2 cellular contexts compared by ENCODE assay signal in the genomic region with DNA sequence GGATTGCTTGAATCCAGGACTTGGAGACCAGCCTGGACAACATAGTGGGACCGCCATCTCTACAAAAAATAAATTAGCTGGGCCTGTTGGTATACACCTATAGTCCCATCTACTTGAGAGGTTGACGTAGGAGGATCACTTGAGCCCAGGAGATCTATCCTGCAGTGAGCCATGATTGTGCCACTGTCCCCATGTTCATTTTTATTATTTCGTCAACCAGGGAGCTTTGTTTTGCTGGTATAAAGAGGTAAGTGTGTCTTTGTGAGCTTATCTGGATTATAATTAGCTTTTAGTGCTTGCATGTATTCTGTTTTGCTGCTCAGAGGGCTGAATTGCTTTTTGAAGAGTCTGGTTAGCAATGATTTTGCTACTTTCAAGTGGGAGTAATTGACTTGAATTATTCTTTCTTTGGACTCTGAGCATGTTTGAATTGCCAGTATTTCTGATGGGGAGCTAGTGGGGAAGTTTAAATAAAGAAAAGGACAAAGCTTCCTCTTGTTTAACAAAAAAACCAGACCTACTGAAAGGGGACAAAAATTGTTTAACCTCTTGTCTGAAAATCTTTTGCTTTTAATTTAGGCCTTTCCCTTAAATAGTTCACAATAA.
TF ChIP-seq lines count a peak whose summit lies in the region.

No MANE protein-coding gene starts in this region.

TF ChIP-seq in SK-N-SH, 30 proteins besides CTCF, POLR2A, EP300 and RAD21 (continued from another document):
- TF ChIP-seq, protein P1, sequence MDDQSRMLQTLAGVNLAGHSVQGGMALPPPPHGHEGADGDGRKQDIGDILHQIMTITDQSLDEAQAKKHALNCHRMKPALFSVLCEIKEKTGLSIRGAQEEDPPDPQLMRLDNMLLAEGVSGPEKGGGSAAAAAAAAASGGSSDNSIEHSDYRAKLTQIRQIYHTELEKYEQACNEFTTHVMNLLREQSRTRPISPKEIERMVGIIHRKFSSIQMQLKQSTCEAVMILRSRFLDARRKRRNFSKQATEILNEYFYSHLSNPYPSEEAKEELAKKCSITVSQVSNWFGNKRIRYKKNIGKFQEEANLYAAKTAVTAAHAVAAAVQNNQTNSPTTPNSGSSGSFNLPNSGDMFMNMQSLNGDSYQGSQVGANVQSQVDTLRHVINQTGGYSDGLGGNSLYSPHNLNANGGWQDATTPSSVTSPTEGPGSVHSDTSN (IDR thresholded peaks at IDR 0.05), result no peak
- TF ChIP-seq RXRA (IDR thresholded peaks at IDR 0.05; ENCODE audit: borderline replicate concordance, low read depth) (no peak), GATA2 (CRISPR knock-in tag; IDR thresholded peaks at IDR 0.05) (no peak), CHD2 (IDR thresholded peaks at IDR 0.05; ENCODE audit: low read length, partially characterized antibody) (no peak), FOXJ3 (CRISPR knock-in tag; IDR thresholded peaks at IDR 0.05) (no peak), SIN3A (IDR thresholded peaks at IDR 0.05; ENCODE audit: borderline replicate concordance, low read depth, low read length) (no peak), TCF12 (IDR thresholded peaks at IDR 0.05) (no peak), NRF1 (IDR thresholded peaks at IDR 0.05; ENCODE audit: low read depth, low read length) (no peak), SMC3 (IDR thresholded peaks at IDR 0.05; ENCODE audit: low read depth, low read length) (no peak), POLR2AphosphoS5 (IDR thresholded peaks at IDR 0.05; ENCODE audit: low read depth, low read length) (no peak), ELF1 (IDR thresholded peaks at IDR 0.05) (no peak), MEF2A (IDR thresholded peaks at IDR 0.05; ENCODE audit: borderline replicate concordance, low read depth) (no peak), FOXM1 (IDR thresholded peaks at IDR 0.05; ENCODE audit: low read depth) (no peak), RCOR1 (IDR thresholded peaks at IDR 0.05; ENCODE audit: low read length) (no peak), JUND (IDR thresholded peaks at IDR 0.05) (no peak)
- TF ChIP-seq, protein P2, sequence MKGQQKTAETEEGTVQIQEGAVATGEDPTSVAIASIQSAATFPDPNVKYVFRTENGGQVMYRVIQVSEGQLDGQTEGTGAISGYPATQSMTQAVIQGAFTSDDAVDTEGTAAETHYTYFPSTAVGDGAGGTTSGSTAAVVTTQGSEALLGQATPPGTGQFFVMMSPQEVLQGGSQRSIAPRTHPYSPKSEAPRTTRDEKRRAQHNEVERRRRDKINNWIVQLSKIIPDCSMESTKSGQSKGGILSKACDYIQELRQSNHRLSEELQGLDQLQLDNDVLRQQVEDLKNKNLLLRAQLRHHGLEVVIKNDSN (IDR thresholded peaks at IDR 0.05; ENCODE audit: borderline replicate concordance, low read depth), result no peak
- TF ChIP-seq, protein P3, sequence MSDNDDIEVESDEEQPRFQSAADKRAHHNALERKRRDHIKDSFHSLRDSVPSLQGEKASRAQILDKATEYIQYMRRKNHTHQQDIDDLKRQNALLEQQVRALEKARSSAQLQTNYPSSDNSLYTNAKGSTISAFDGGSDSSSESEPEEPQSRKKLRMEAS (IDR thresholded peaks at IDR 0.05; ENCODE audit: low read depth), result no peak
- TF ChIP-seq, protein P4, sequence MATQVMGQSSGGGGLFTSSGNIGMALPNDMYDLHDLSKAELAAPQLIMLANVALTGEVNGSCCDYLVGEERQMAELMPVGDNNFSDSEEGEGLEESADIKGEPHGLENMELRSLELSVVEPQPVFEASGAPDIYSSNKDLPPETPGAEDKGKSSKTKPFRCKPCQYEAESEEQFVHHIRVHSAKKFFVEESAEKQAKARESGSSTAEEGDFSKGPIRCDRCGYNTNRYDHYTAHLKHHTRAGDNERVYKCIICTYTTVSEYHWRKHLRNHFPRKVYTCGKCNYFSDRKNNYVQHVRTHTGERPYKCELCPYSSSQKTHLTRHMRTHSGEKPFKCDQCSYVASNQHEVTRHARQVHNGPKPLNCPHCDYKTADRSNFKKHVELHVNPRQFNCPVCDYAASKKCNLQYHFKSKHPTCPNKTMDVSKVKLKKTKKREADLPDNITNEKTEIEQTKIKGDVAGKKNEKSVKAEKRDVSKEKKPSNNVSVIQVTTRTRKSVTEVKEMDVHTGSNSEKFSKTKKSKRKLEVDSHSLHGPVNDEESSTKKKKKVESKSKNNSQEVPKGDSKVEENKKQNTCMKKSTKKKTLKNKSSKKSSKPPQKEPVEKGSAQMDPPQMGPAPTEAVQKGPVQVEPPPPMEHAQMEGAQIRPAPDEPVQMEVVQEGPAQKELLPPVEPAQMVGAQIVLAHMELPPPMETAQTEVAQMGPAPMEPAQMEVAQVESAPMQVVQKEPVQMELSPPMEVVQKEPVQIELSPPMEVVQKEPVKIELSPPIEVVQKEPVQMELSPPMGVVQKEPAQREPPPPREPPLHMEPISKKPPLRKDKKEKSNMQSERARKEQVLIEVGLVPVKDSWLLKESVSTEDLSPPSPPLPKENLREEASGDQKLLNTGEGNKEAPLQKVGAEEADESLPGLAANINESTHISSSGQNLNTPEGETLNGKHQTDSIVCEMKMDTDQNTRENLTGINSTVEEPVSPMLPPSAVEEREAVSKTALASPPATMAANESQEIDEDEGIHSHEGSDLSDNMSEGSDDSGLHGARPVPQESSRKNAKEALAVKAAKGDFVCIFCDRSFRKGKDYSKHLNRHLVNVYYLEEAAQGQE (IDR thresholded peaks at IDR 0.05; ENCODE audit: low read depth, low read length), result no peak
TF ChIP-seq in SK-N-SH: peak in this region for 0.

TF ChIP-seq in SK-N-SH treated with all-trans-retinoic acid at 6 μM for 48 hours, 23 proteins besides CTCF, POLR2A, EP300 and RAD21 (continued from another document):
- TF ChIP-seq, protein P5, sequence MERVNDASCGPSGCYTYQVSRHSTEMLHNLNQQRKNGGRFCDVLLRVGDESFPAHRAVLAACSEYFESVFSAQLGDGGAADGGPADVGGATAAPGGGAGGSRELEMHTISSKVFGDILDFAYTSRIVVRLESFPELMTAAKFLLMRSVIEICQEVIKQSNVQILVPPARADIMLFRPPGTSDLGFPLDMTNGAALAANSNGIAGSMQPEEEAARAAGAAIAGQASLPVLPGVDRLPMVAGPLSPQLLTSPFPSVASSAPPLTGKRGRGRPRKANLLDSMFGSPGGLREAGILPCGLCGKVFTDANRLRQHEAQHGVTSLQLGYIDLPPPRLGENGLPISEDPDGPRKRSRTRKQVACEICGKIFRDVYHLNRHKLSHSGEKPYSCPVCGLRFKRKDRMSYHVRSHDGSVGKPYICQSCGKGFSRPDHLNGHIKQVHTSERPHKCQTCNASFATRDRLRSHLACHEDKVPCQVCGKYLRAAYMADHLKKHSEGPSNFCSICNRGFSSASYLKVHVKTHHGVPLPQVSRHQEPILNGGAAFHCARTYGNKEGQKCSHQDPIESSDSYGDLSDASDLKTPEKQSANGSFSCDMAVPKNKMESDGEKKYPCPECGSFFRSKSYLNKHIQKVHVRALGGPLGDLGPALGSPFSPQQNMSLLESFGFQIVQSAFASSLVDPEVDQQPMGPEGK (CRISPR knock-in tag; IDR thresholded peaks at IDR 0.05; ENCODE audit: borderline replicate concordance), result no peak
